Comparison of ENCODE assay signal across 1 cellular context in the genomic region with DNA sequence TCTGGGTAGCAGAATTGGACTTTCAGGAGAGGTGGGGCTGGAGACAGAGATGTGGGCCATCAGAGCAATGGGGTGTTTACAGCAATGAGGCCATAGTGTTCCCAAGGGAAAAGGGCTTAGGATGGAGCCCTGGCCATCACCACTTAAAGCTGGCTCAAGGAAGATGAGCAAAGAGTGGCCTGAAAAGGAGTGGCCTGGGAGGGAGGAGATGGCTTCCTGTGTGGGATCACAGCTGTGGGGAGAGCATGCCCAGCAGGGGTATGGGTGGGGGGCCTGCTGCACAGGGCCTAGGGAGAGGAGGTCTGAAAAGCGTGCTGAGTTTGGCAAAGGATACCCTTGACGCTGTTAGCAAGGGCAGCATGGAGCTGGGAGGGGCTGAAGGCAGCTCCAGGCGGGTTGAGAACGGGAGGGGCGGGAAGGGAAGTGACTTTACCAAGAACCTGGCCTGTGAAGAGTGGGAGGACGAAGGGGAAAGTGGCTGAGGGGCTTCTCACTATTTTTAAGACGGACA.
TF ChIP-seq lines count a peak whose summit lies in the region.

No MANE protein-coding gene starts in this region.

TF ChIP-seq in HepG2, 621 proteins besides CTCF, POLR2A, EP300 and RAD21 (continued from another document):
- TF ChIP-seq CREB1 (IDR thresholded peaks at IDR 0.05) (no peak), CREB1 (CRISPR knock-in tag; IDR thresholded peaks at IDR 0.05) (no peak), KAT2B (IDR thresholded peaks at IDR 0.05; ENCODE audit: borderline replicate concordance, low read depth, low read length) (no peak), MTF2 (CRISPR knock-in tag; IDR thresholded peaks at IDR 0.05; ENCODE audit: borderline replicate concordance) (no peak), ZFYVE20 (CRISPR knock-in tag; IDR thresholded peaks at IDR 0.05; ENCODE audit: borderline replicate concordance, low read depth) (no peak), YY1 (IDR thresholded peaks at IDR 0.05; ENCODE audit: insufficient read depth, insufficient replicate concordance, low read depth, low read length) (no peak), ZNF367 (CRISPR knock-in tag; IDR thresholded peaks at IDR 0.05; ENCODE audit: borderline replicate concordance) (no peak)
- TF ChIP-seq, protein P1, sequence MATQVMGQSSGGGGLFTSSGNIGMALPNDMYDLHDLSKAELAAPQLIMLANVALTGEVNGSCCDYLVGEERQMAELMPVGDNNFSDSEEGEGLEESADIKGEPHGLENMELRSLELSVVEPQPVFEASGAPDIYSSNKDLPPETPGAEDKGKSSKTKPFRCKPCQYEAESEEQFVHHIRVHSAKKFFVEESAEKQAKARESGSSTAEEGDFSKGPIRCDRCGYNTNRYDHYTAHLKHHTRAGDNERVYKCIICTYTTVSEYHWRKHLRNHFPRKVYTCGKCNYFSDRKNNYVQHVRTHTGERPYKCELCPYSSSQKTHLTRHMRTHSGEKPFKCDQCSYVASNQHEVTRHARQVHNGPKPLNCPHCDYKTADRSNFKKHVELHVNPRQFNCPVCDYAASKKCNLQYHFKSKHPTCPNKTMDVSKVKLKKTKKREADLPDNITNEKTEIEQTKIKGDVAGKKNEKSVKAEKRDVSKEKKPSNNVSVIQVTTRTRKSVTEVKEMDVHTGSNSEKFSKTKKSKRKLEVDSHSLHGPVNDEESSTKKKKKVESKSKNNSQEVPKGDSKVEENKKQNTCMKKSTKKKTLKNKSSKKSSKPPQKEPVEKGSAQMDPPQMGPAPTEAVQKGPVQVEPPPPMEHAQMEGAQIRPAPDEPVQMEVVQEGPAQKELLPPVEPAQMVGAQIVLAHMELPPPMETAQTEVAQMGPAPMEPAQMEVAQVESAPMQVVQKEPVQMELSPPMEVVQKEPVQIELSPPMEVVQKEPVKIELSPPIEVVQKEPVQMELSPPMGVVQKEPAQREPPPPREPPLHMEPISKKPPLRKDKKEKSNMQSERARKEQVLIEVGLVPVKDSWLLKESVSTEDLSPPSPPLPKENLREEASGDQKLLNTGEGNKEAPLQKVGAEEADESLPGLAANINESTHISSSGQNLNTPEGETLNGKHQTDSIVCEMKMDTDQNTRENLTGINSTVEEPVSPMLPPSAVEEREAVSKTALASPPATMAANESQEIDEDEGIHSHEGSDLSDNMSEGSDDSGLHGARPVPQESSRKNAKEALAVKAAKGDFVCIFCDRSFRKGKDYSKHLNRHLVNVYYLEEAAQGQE (IDR thresholded peaks at IDR 0.05; ENCODE audit: borderline replicate concordance in 1 of 2, low read depth in 1 of 2, low read length in 2 of 2): no peak
